In genomic region chr2:111054791-111055627, GRCh38 we compare ENCODE assay signal across 8 cellular contexts.
DNase-seq lines count a peak whose midpoint lies in the region; ATAC-seq lines count a peak whose summit lies in the region.

No MANE protein-coding gene starts in this region.

- intact Hi-C loops in activated CD4-positive, alpha-beta T cell treated with anti-CD3 and anti-CD28 coated beads, Interleukin-2, amount 10 ng/mL, durations not matched to agents 24 days and 14 days (cut with micrococcal nuclease): loop anchor here (1.0 to 5.0 kb wide), 7 partner anchors 12 to 308 kb away; no protein-coding TSS in a partner anchor

- no peaks in the 10 kb centered on the region for H3K36me3 Mint-ChIP-seq in activated CD4-positive, alpha-beta T cell treated with anti-CD3 and anti-CD28 coated beads, Interleukin-2, amount 10 ng/mL, durations not matched to agents 24 days and 14 days (ENCODE audit: low read depth)

- peak overlapping the region; percentile 71 for H3K27ac Mint-ChIP-seq in activated CD4-positive, alpha-beta T cell treated with anti-CD3 and anti-CD28 coated beads, Interleukin-2, amount 10 ng/mL, durations not matched to agents 24 days and 14 days

- peak; percentile 65 for ATAC-seq in HG02885 (IDR thresholded peaks at IDR 0.05; ENCODE audit: poor library complexity, unreplicated experiment)
- ATAC-seq in GM19328 (IDR thresholded peaks at IDR 0.05; ENCODE audit: unreplicated experiment): no peak

- peak; percentile 61 for DNase-seq in activated CD4-positive, alpha-beta T cell treated with anti-CD3 and anti-CD28 coated beads, Interleukin-2, amount 10 ng/mL, durations not matched to agents 24 days and 14 days
- no peak for DNase-seq in activated CD4-positive, alpha-beta T cell treated with anti-CD3 and anti-CD28 coated beads for 1 hour
- DNase-seq in activated naive CD4-positive, alpha-beta T cell treated with anti-CD3 and anti-CD28 coated beads, Interleukin-2, amount 50 U/mL, for 16 hours: peak; percentile 41
- peak; percentile 45 for DNase-seq in stimulated activated CD8-positive, alpha-beta memory T cell treated with anti-CD3 and anti-CD28 coated beads, Interleukin-7, amount 100 ng/mL, for 48 hours (ENCODE audit: extremely low read depth in 1 of 2, low read depth in 1 of 2)
- DNase-seq in DMS 273 treated with DMSO at 0.1 percent for 48 hours (lab: John Stamatoyannopoulos, UW) (no peak), OCI-M1 (lab: John Stamatoyannopoulos, UW) (no peak)

- peaks cover 41% of the 10 kb centered on the region for H3K27me3 Mint-ChIP-seq in activated CD4-positive, alpha-beta T cell treated with anti-CD3 and anti-CD28 coated beads, Interleukin-2, amount 10 ng/mL, durations not matched to agents 24 days and 14 days

- no peaks in the 10 kb centered on the region for H3K9me3 Mint-ChIP-seq in activated CD4-positive, alpha-beta T cell treated with anti-CD3 and anti-CD28 coated beads, Interleukin-2, amount 10 ng/mL, durations not matched to agents 24 days and 14 days

- H3K4me1 Mint-ChIP-seq in activated CD4-positive, alpha-beta T cell treated with anti-CD3 and anti-CD28 coated beads, Interleukin-2, amount 10 ng/mL, durations not matched to agents 24 days and 14 days: peaks cover 30% of the 10 kb centered on the region

- H3K4me3 Mint-ChIP-seq in activated CD4-positive, alpha-beta T cell treated with anti-CD3 and anti-CD28 coated beads, Interleukin-2, amount 10 ng/mL, durations not matched to agents 24 days and 14 days: peak overlapping the region; percentile 50

Comparison
In these comparisons a context has a peak if more than half of its experiments do, and no peak if none do; other contexts are left out.
1. DNase-seq: peak in activated CD4-positive, alpha-beta T cell treated with anti-CD3 and anti-CD28 coated beads, Interleukin-2, amount 10 ng/mL, durations not matched to agents 24 days and 14 days (single experiment), activated naive CD4-positive, alpha-beta T cell treated with anti-CD3 and anti-CD28 coated beads, Interleukin-2, amount 50 U/mL, for 16 hours (single experiment) and stimulated activated CD8-positive, alpha-beta memory T cell treated with anti-CD3 and anti-CD28 coated beads, Interleukin-7, amount 100 ng/mL, for 48 hours (2 of 2); none in activated CD4-positive, alpha-beta T cell treated with anti-CD3 and anti-CD28 coated beads for 1 hour (single experiment), DMS 273 treated with DMSO at 0.1 percent for 48 hours (single experiment) and OCI-M1 (single experiment).